In the genomic region with DNA sequence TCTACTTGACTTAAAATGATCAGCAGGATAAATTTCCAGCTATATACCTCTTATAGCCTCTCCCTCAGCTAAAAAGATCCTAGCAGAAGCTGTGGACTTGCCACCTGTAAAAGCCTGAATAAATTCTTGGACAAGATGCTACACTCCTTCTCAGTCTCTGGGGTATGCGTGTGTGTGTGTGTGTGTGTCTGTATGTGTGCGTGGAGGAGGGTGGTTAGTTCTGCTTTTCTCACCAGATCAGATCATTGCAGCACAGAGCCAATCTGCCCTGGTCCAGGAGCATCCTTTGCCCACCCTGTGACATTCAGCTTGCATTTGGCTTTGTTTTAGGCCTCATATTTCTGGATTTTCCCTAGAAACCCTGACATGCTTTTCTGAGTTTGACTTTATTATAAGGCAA, we compare ENCODE assay signal across 18 cellular contexts.
DNase-seq lines count a peak whose midpoint lies in the region; ATAC-seq and TF ChIP-seq lines count a peak whose summit lies in the region.
"Had no signal": no experiment of that assay in that cellular context is flagged by ENCODE, and none has a peak within 500 bp of the region (broad histone marks: within the 10 kb centered on the region; RNA-seq: fewer than 3 reads in every experiment).

No MANE protein-coding gene starts in this region.

- no peaks in the 10 kb centered on the region for H3K36me3 ChIP-seq in HAP-1 (replicated peaks)
- H3K36me3 ChIP-seq: BE2C had no signal

- no peak for TF ChIP-seq CTCF in NB4 (IDR thresholded peaks at IDR 0.05; ENCODE audit: low read depth, low read length)

- no peaks in the 10 kb centered on the region for H3K4me1 ChIP-seq in HAP-1
- H3K4me1 ChIP-seq: BE2C had no signal

- H3K9me3 ChIP-seq in HAP-1: no peaks in the 10 kb centered on the region
- H3K9me3 ChIP-seq: BE2C had no signal

- no peak overlapping the region for H3K4me3 ChIP-seq in NB4 (ENCODE audit: low read depth, low read length)
- no peak overlapping the region for H3K4me3 ChIP-seq in HAP-1

- in situ Hi-C loops in KBM-7 (cut with MboI; ENCODE audit: low pct_unique_long_range_greater_than_20kb, low sequenced_read_pairs): no loop called here
- in situ Hi-C loops in HAP-1 (cut with MboI; ENCODE audit: low sequenced_read_pairs): no loop called here

- no peaks in the 10 kb centered on the region for H3K27me3 ChIP-seq in HAP-1 (ENCODE audit: low read depth)
- H3K27me3 ChIP-seq: BE2C had no signal

- ATAC-seq in GM21528 (IDR thresholded peaks at IDR 0.05; ENCODE audit: low FRiP score, unreplicated experiment): no peak
- ATAC-seq: HepG2, PC-3 had no signal

- DNase-seq in KBM-7: peak; percentile 73
- peak; percentile 58 for DNase-seq in NB4 (ENCODE audit: low read depth)
- peak; percentile 44 for DNase-seq in SKM-1 treated with dmso at 0.1 percent for 144 hours (lab: John Stamatoyannopoulos, UW; ENCODE audit: unreplicated experiment)
- DNase-seq in retina: peak; percentile 9
- DNase-seq in HAP-1 (ENCODE audit: low spot score in 2 of 2): no peak
- DNase-seq in ecto neural progenitor cell (ENCODE audit: low spot score): no peak
- DNase-seq in NCI-H524 treated with DMSO at 0.1 percent for 48 hours (lab: John Stamatoyannopoulos, UW): no peak
- DNase-seq: ACHN, BE2C, DMS79 treated with DMSO at 0.1 percent for 48 hours, NCI-H1048, NCI-H146, NCI-H2081, NCI-H510A treated with DMSO at 0.1 percent for 48 hours, PC-3, SW 1271 had no signal

- no peak for TF ChIP-seq POLR2A in NB4 (IDR thresholded peaks at IDR 0.05; ENCODE audit: extremely low read depth, insufficient read length)

Comparison
In these comparisons a context has a peak if more than half of its experiments do, and no peak if none do; other contexts are left out.
1. DNase-seq: peak in KBM-7 (single experiment), NB4 (single experiment), SKM-1 treated with dmso at 0.1 percent for 144 hours (single experiment) and retina (single experiment); none in HAP-1 (0 of 2), ecto neural progenitor cell (single experiment) and NCI-H524 treated with DMSO at 0.1 percent for 48 hours (single experiment).